Comparison of ENCODE assay signal across 1 cellular context in genomic region chr9:82555408-82555807, GRCh38.
TF ChIP-seq lines count a peak whose summit lies in the region.

No MANE protein-coding gene starts in this region.

TF ChIP-seq in GM23338, 12 proteins besides CTCF, POLR2A, EP300 and RAD21 (continued from another document):
- TF ChIP-seq ZNF462 (CRISPR knock-in tag; IDR thresholded peaks at IDR 0.05) = no peak
TF ChIP-seq in GM23338: peak in this region for 0.
